ENCODE assay signal across 2 cellular contexts in genomic region chr10:89503151-89503550, GRCh38.
TF ChIP-seq lines count a peak whose summit lies in the region.

No MANE protein-coding gene starts in this region.

TF ChIP-seq in IMR-90, 13 proteins besides CTCF, POLR2A, EP300 and RAD21:
- TF ChIP-seq USF2 (IDR thresholded peaks at IDR 0.05; ENCODE audit: low read depth, low read length) (no peak), FOS (IDR thresholded peaks at IDR 0.05; ENCODE audit: low read depth, low read length) (no peak), SMC3 (IDR thresholded peaks at IDR 0.05; ENCODE audit: low read depth, low read length) (no peak), NFE2L2 (IDR thresholded peaks at IDR 0.05; ENCODE audit: low read depth, low read length) (no peak), CEBPB (IDR thresholded peaks at IDR 0.05; ENCODE audit: low read depth, low read length) (no peak), RFX5 (IDR thresholded peaks at IDR 0.05; ENCODE audit: low read depth, low read length) (no peak), ELK1 (IDR thresholded peaks at IDR 0.05; ENCODE audit: borderline replicate concordance, low read depth, low read length) (no peak), RCOR1 (IDR thresholded peaks at IDR 0.05; ENCODE audit: insufficient replicate concordance, low read length) (no peak), MXI1 (IDR thresholded peaks at IDR 0.05; ENCODE audit: borderline replicate concordance, low read depth, low read length) (no peak), CHD1 (IDR thresholded peaks at IDR 0.05; ENCODE audit: low read depth, low read length) (no peak), MAZ (IDR thresholded peaks at IDR 0.05; ENCODE audit: borderline replicate concordance, low read depth, low read length) (no peak), BHLHE40 (IDR thresholded peaks at IDR 0.05; ENCODE audit: low read depth, low read length) (no peak), MAFK (IDR thresholded peaks at IDR 0.05; ENCODE audit: low read depth, low read length) (no peak)

TF ChIP-seq in HepG2, 621 proteins besides CTCF, POLR2A, EP300 and RAD21:
- TF ChIP-seq STAT5B (CRISPR knock-in tag; IDR thresholded peaks at IDR 0.05) (no peak), ZNF576 (CRISPR knock-in tag; IDR thresholded peaks at IDR 0.05) (no peak), ARNT (IDR thresholded peaks at IDR 0.05) (no peak), HOXA3 (CRISPR knock-in tag; IDR thresholded peaks at IDR 0.05) (no peak), TOPORS (CRISPR knock-in tag; IDR thresholded peaks at IDR 0.05) (no peak), ZNF543 (CRISPR knock-in tag; IDR thresholded peaks at IDR 0.05) (no peak), ZNF549 (CRISPR knock-in tag; IDR thresholded peaks at IDR 0.05) (no peak), EEA1 (CRISPR knock-in tag; IDR thresholded peaks at IDR 0.05; ENCODE audit: borderline replicate concordance) (no peak), ZNF639 (CRISPR knock-in tag; conservative IDR thresholded peaks at IDR 0.05) (no peak), ZNF484 (CRISPR knock-in tag; IDR thresholded peaks at IDR 0.05; ENCODE audit: borderline replicate concordance, low read depth) (no peak), TFE3 (CRISPR knock-in tag; IDR thresholded peaks at IDR 0.05) (no peak), ZBTB7A (CRISPR knock-in tag; IDR thresholded peaks at IDR 0.05) (no peak), ELF1 (CRISPR knock-in tag; IDR thresholded peaks at IDR 0.05) (no peak)
